Comparison of ENCODE assay signal across 15 cellular contexts in the genomic region with DNA sequence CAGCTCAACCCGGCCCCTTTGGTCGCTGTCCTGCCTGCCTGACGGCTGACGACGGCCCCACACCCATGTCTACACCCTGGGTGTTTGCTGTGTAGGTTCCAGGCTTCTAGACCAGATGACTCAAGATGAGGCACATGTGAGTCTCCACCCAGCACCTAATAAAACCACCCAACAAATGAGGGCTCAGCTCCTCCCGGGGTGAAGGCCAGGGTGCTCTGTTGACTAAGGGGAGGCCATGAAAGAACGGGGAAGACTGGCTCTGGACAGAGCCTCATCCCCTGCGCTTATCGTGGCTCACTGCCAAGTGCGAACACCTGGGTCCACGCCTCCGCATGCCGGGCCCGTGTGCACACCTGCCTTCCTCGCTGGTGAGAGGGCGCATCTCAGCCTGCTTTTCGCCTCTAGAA. TPM values are rescaled to one million over a fixed set of nuclear protein-coding genes. Genes with fewer than 3 reads are reported as not detected.
DNase-seq lines count a peak whose midpoint lies in the region; ATAC-seq, FAIRE-seq and TF ChIP-seq lines count a peak whose summit lies in the region.
"Had no signal": no experiment of that assay in that cellular context is flagged by ENCODE, and none has a peak within 500 bp of the region (broad histone marks: within the 10 kb centered on the region; RNA-seq: fewer than 3 reads in every experiment).

No MANE protein-coding gene starts in this region.

- TF ChIP-seq CTCF in astrocyte (IDR thresholded peaks at IDR 0.05; ENCODE audit: insufficient read depth, low read depth, low read length), result no peak
- no peak for TF ChIP-seq CTCF in osteoblast (IDR thresholded peaks at IDR 0.05; ENCODE audit: extremely low read depth, low read depth, low read length)
- no peak for TF ChIP-seq CTCF in mesothelial cell of epicardium (IDR thresholded peaks at IDR 0.05; ENCODE audit: unreplicated experiment)

- no peak overlapping the region for H2AFZ ChIP-seq in astrocyte (ENCODE audit: low read depth, low read length)
- H2AFZ ChIP-seq in osteoblast (ENCODE audit: low read length), result no peak overlapping the region
- H2AFZ ChIP-seq: parathyroid adenoma had no signal

- peak overlapping the region; percentile 64 for H3K4me2 ChIP-seq in astrocyte (ENCODE audit: low read length)
- H3K4me2 ChIP-seq in osteoblast (ENCODE audit: insufficient read depth, low read length), result peak overlapping the region; percentile 71

- H3K4me1 ChIP-seq in astrocyte (ENCODE audit: insufficient read depth, low read length) (peaks cover 66% of the 10 kb centered on the region), osteoblast (ENCODE audit: insufficient read depth, low read length) (peaks cover 25% of the 10 kb centered on the region)
- H3K4me1 ChIP-seq: parathyroid adenoma had no signal

- H3K4me3 Mint-ChIP-seq in astrocyte (ENCODE audit: unreplicated experiment), result no peak overlapping the region
- H3K4me3 Mint-ChIP-seq in mesothelial cell of epicardium, result no peak overlapping the region
- H3K4me3 Mint-ChIP-seq: activated T-cell treated with anti-CD3 and anti-CD28 coated beads, Interleukin-2, amount 50 U/mL, for 72 hours had no signal

- H3K36me3 ChIP-seq in astrocyte (ENCODE audit: insufficient read depth, low read length) (peaks cover 18% of the 10 kb centered on the region), osteoblast (ENCODE audit: insufficient read depth, low read length) (peaks cover 29% of the 10 kb centered on the region)
- H3K36me3 ChIP-seq: left lung had no signal

- FAIRE-seq in astrocyte (lab: Jason Lieb, UNC), result no peak

- H3K27ac Mint-ChIP-seq in astrocyte (ENCODE audit: unreplicated experiment) (peak overlapping the region; percentile 85), mesothelial cell of epicardium (no peak overlapping the region)
- H3K27ac Mint-ChIP-seq: activated T-cell treated with anti-CD3 and anti-CD28 coated beads, Interleukin-2, amount 50 U/mL, for 72 hours had no signal

- H3K4me3 ChIP-seq in astrocyte (ENCODE audit: insufficient read depth, low read depth, low read length) (no peak overlapping the region), osteoblast (ENCODE audit: insufficient read depth, low read length) (no peak overlapping the region)
- H3K4me3 ChIP-seq: left lung had no signal

- DNase-seq in DMS153 (lab: John Stamatoyannopoulos, UW), result peak; percentile 61
- DNase-seq in NCI-H1105 (lab: John Stamatoyannopoulos, UW), result peak; percentile 83
- no peak for DNase-seq in astrocyte (ENCODE audit: low read depth)
- DNase-seq in osteoblast (ENCODE audit: insufficient read length, low spot score, missing footprints), result no peak
- no peak for DNase-seq in mesothelial cell of epicardium (ENCODE audit: low spot score in 2 of 2, unreplicated experiment in 2 of 2)
- no peak for DNase-seq in CD1c-positive myeloid dendritic cell (ENCODE audit: extremely low spot score)
- DNase-seq: activated T-cell treated with anti-CD3 and anti-CD28 coated beads, Interleukin-2, amount 50 U/mL, for 72 hours; caudate nucleus; left lung; MM.1S; stimulated activated CD4-positive, alpha-beta T cell treated with anti-CD3 and anti-CD28 coated beads, Interleukin-4, amount 100 ng/mL, for 1 hour had no signal

- H4K20me1 ChIP-seq in astrocyte (ENCODE audit: insufficient read depth, low read length), result peaks cover 3% of the 10 kb centered on the region
- peaks cover 9% of the 10 kb centered on the region for H4K20me1 ChIP-seq in osteoblast (ENCODE audit: insufficient read depth, low read length)

- H3K36me3 Mint-ChIP-seq in astrocyte (ENCODE audit: low read depth, unreplicated experiment), result peaks cover 34% of the 10 kb centered on the region
- H3K36me3 Mint-ChIP-seq in mesothelial cell of epicardium, result peaks cover 2% of the 10 kb centered on the region

- H3K9me3 Mint-ChIP-seq in astrocyte (ENCODE audit: unreplicated experiment) (peaks cover 5% of the 10 kb centered on the region), mesothelial cell of epicardium (no peaks in the 10 kb centered on the region)
- H3K9me3 Mint-ChIP-seq: activated T-cell treated with anti-CD3 and anti-CD28 coated beads, Interleukin-2, amount 50 U/mL, for 72 hours had no signal

- H3K27me3 ChIP-seq in astrocyte (ENCODE audit: insufficient read depth, low read length), result no peaks in the 10 kb centered on the region
- no peaks in the 10 kb centered on the region for H3K27me3 ChIP-seq in osteoblast (ENCODE audit: insufficient read depth, low read length)

- peak overlapping the region; percentile 66 for H3K9ac ChIP-seq in astrocyte (ENCODE audit: low read length)
- H3K9ac ChIP-seq: parathyroid adenoma had no signal

- H3K4me1 Mint-ChIP-seq in astrocyte (ENCODE audit: low read depth, unreplicated experiment), result peaks cover 86% of the 10 kb centered on the region
- H3K4me1 Mint-ChIP-seq in mesothelial cell of epicardium, result peaks cover 13% of the 10 kb centered on the region

- ATAC-seq in HG02884 (IDR thresholded peaks at IDR 0.05; ENCODE audit: unreplicated experiment) (no peak), GM18511 (IDR thresholded peaks at IDR 0.05; ENCODE audit: unreplicated experiment) (no peak)
- ATAC-seq: activated T-cell treated with anti-CD3 and anti-CD28 coated beads, Interleukin-2, amount 50 U/mL, for 72 hours had no signal

- no peaks in the 10 kb centered on the region for H3K27me3 Mint-ChIP-seq in astrocyte (ENCODE audit: low read depth, unreplicated experiment)
- no peaks in the 10 kb centered on the region for H3K27me3 Mint-ChIP-seq in mesothelial cell of epicardium (ENCODE audit: low read depth)

- H3K9me3 ChIP-seq in astrocyte (ENCODE audit: insufficient read depth, low read depth, low read length) (no peaks in the 10 kb centered on the region), osteoblast (ENCODE audit: low read depth, low read length) (no peaks in the 10 kb centered on the region)
- H3K9me3 ChIP-seq: left lung had no signal

- H3K27ac ChIP-seq in astrocyte (ENCODE audit: low read depth, low read length), result peak overlapping the region; percentile 92
- H3K27ac ChIP-seq in osteoblast (ENCODE audit: low read depth, low read length), result peak overlapping the region; percentile 89
- H3K27ac ChIP-seq: C4-2B, parathyroid adenoma had no signal

- peaks cover 94% of the 10 kb centered on the region for H3K79me2 ChIP-seq in astrocyte (ENCODE audit: insufficient read depth, low read length)
- peaks cover 61% of the 10 kb centered on the region for H3K79me2 ChIP-seq in osteoblast (ENCODE audit: insufficient read depth, low read length)
- H3K79me2 ChIP-seq: parathyroid adenoma had no signal

RNA-seq across cellular contexts. Expression of gene COL4A2, which starts 39.6 kb away (rescaled TPM):
- total RNA-seq in astrocyte, result 1,414 and 1,647 TPM in 2 replicates
- total RNA-seq in osteoblast, result 267 and 291 TPM in 2 replicates
- 432 to 469 TPM (median 449 TPM) in 3 replicates for total RNA-seq in mesothelial cell of epicardium
- total RNA-seq: activated T-cell treated with anti-CD3 and anti-CD28 coated beads, Interleukin-2, amount 50 U/mL, for 72 hours had no signal

RNA-seq across cellular contexts. Expression of gene COL4A1, which starts 39.7 kb away (rescaled TPM):
- total RNA-seq in astrocyte, result 2,489 and 3,103 TPM in 2 replicates
- 412 and 433 TPM in 2 replicates for total RNA-seq in osteoblast
- 341 to 362 TPM (median 347 TPM) in 3 replicates for total RNA-seq in mesothelial cell of epicardium

Comparison
In these comparisons a context has a peak if more than half of its experiments do, and no peak if none do; other contexts are left out.
1. DNase-seq: peak in DMS153 (single experiment) and NCI-H1105 (single experiment); none in astrocyte (single experiment), osteoblast (single experiment), mesothelial cell of epicardium (0 of 2) and CD1c-positive myeloid dendritic cell (single experiment).